Comparison of ENCODE assay signal across 8 cellular contexts in genomic region chr2:110115291-110116032, GRCh38. TPM values are rescaled to one million over a fixed set of nuclear protein-coding genes. Genes with fewer than 3 reads are reported as not detected.
DNase-seq lines count a peak whose midpoint lies in the region; ATAC-seq and TF ChIP-seq lines count a peak whose summit lies in the region.

Gene MALL, minus strand, starts transcription at chr2:110115822. Its CDS starts 30 bp downstream, at chr2:110115792.

- no peaks in the 10 kb centered on the region for H3K27me3 Mint-ChIP-seq in Caco-2 (ENCODE audit: insufficient read depth, unreplicated experiment)

- no peaks in the 10 kb centered on the region for H4K20me1 ChIP-seq in osteoblast (ENCODE audit: insufficient read depth, low read length)

- no peak within 1 kb of the TSS for H3K27ac Mint-ChIP-seq in Caco-2 (ENCODE audit: unreplicated experiment)

- H3K36me3 ChIP-seq in Caco-2 (ENCODE audit: control insufficient read depth, insufficient read depth, low read length) (no peaks in the 10 kb centered on the region), osteoblast (ENCODE audit: insufficient read depth, low read length) (no peaks in the 10 kb centered on the region)

- no peaks in the 10 kb centered on the region for H3K79me2 ChIP-seq in osteoblast (ENCODE audit: insufficient read depth, low read length)

- H3K9me3 ChIP-seq in Caco-2 = no peaks in the 10 kb centered on the region
- H3K9me3 ChIP-seq in osteoblast (ENCODE audit: low read depth, low read length) = no peaks in the 10 kb centered on the region

- no peak for ATAC-seq in GM18870 (IDR thresholded peaks at IDR 0.05; ENCODE audit: unreplicated experiment)
- ATAC-seq in GM19023 (IDR thresholded peaks at IDR 0.05; ENCODE audit: unreplicated experiment) = no peak
- ATAC-seq in GM18520 (IDR thresholded peaks at IDR 0.05; ENCODE audit: unreplicated experiment) = no peak

- no peaks in the 10 kb centered on the region for H3K4me1 Mint-ChIP-seq in Caco-2 (ENCODE audit: low read depth, unreplicated experiment)

- DNase-seq in Caco-2 = peak; percentile 74 to 81
- DNase-seq in NCI-H748 treated with DMSO at 0.1 percent for 48 hours (lab: John Stamatoyannopoulos, UW) = peak; percentile 43
- peak; percentile 60 for DNase-seq in fibroblast of the aortic adventitia (ENCODE audit: low read depth)
- no peak for DNase-seq in osteoblast (ENCODE audit: insufficient read length, low spot score, missing footprints)
- no peak for DNase-seq in AML-193 (lab: John Stamatoyannopoulos, UW)

- POLR2A ChIA-PET in Caco-2 (lab: Charles Lee) = no interaction called here

- CTCF ChIA-PET in Caco-2 (lab: Charles Lee) = interaction anchor here (1.0 to 2.0 kb wide), 3 partner anchors 8 to 17 kb away, joined by 4 to 14 read pairs (median 6); no protein-coding TSS in a partner anchor

- intact Hi-C loops in Caco-2 (cut with micrococcal nuclease; ENCODE audit: unreplicated experiment) = loop anchor here (1.0 kb wide), 1 partner anchor 8 kb away; no protein-coding TSS in a partner anchor

- no peak within 1 kb of the TSS for H3K27ac ChIP-seq in osteoblast (ENCODE audit: low read depth, low read length)

- H3K27me3 ChIP-seq in Caco-2 (replicated peaks; ENCODE audit: control insufficient read depth, insufficient read depth, low read length) (no peaks in the 10 kb centered on the region), osteoblast (ENCODE audit: insufficient read depth, low read length) (peaks cover 6% of the 10 kb centered on the region)

- TF ChIP-seq CTCF in Caco-2 (IDR thresholded peaks at IDR 0.05; ENCODE audit: insufficient read depth in 1 of 2, low read depth in 1 of 2, low read length in 1 of 2, severe bottlenecking in 1 of 2, unreplicated experiment in 1 of 2) (no peak), fibroblast of the aortic adventitia (IDR thresholded peaks at IDR 0.05; ENCODE audit: insufficient read depth, low read length) (no peak), osteoblast (IDR thresholded peaks at IDR 0.05; ENCODE audit: extremely low read depth, low read depth, low read length) (no peak)

- H3K4me3 ChIP-seq in Caco-2 (ENCODE audit: low read depth, low read length) = peak within 1 kb of the TSS; percentile 81
- peak within 1 kb of the TSS; percentile 69 for H3K4me3 ChIP-seq in fibroblast of the aortic adventitia (ENCODE audit: low read depth, low read length)
- H3K4me3 ChIP-seq in osteoblast (ENCODE audit: insufficient read depth, low read length) = peak within 1 kb of the TSS; percentile 46

- H3K9me3 Mint-ChIP-seq in Caco-2 (ENCODE audit: unreplicated experiment) = peaks cover 2% of the 10 kb centered on the region

- H3K4me3 Mint-ChIP-seq in Caco-2 (ENCODE audit: unreplicated experiment) = peak within 1 kb of the TSS; percentile 76

- BruUV-seq in Caco-2 (replicated peaks; lab: Mats Ljungman, UMichigan) = no TSS peak

- H2AFZ ChIP-seq in osteoblast (ENCODE audit: low read length) = peak within 1 kb of the TSS; percentile 51

- peaks cover 6% of the 10 kb centered on the region for H3K36me3 Mint-ChIP-seq in Caco-2 (ENCODE audit: insufficient read depth, unreplicated experiment)

- peaks cover 13% of the 10 kb centered on the region for H3K4me1 ChIP-seq in Caco-2
- H3K4me1 ChIP-seq in osteoblast (ENCODE audit: insufficient read depth, low read length) = peaks cover 7% of the 10 kb centered on the region

- H3K4me2 ChIP-seq in osteoblast (ENCODE audit: insufficient read depth, low read length) = peak within 1 kb of the TSS; percentile 40

RNA-seq across cellular contexts. Expression of gene MALL, which starts in this region (rescaled TPM):
- total RNA-seq in Caco-2 (2022) (22.9 and 26.1 TPM in 2 replicates), fibroblast of the aortic adventitia (ENCODE audit: low replicate concordance) (10.1 and 442 TPM in 2 replicates), osteoblast (4.4 and 5.1 TPM in 2 replicates)

Comparison
In these comparisons a context has a peak if more than half of its experiments do, and no peak if none do; other contexts are left out.
1. DNase-seq: peak in Caco-2 (2 of 2), NCI-H748 treated with DMSO at 0.1 percent for 48 hours (single experiment) and fibroblast of the aortic adventitia (single experiment); none in osteoblast (single experiment) and AML-193 (0 of 2).
2. Peak in every context shown above with its lines, with median percentiles within 50 percentile points of each other: H3K4me3 ChIP-seq.